In the genomic region with DNA sequence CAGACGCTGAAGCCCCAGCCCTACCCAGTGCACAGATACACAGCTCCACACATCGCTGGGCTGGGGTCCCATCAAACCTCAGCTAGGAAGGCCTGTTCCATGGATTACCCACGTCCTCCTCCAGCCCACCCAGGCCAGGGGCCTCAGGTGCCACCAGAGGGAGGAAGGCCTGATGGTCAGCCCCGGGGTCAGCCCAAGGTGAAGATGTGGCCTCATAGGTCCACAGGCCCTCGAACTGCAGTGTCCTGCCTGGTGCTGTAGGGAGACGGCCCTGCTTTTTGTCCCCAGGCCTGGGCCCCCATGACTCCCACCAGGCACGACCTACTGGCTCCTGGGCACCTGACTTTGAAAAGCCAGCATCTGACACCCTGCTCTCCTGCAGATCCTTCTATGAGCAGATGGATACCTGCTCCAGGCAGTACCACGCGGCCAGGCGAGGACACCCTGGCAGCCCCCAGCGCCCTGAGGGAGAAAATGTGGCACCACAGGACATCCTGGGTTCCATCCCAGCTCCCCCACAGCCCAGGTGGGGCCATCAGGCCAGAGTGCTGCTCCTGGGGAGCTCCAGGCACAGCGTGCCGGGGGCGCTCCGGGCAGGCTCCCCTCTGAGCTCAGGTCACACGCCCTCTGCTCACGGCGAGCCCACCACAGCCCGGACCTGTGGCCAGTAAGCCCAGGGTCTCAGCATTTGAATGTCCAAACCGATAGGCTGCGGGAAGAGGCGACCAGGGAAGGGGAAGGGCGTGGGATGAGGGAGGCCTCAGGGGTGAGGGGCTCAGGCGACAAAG, we compare ENCODE assay signal across 26 cellular contexts. TPM values are rescaled to one million over a fixed set of nuclear protein-coding genes. Genes with fewer than 3 reads are reported as not detected.
DNase-seq lines count a peak whose midpoint lies in the region; ATAC-seq and TF ChIP-seq lines count a peak whose summit lies in the region.
"Had no signal": no experiment of that assay in that cellular context is flagged by ENCODE, and none has a peak within 500 bp of the region (broad histone marks: within the 10 kb centered on the region; RNA-seq: fewer than 3 reads in every experiment).

No MANE protein-coding gene starts in this region.

- no peak overlapping the region for H3K9ac ChIP-seq in Karpas-422 (ENCODE audit: low read length)

- DNase-seq in Right ventricle myocardium inferior (ENCODE audit: missing footprints) (peak; percentile 23), cardiac septum (ENCODE audit: low spot score) (no peak), left ventricle myocardium inferior (peak; percentile 11), osteoblast (ENCODE audit: insufficient read length, low spot score, missing footprints) (peak; percentile 21), NCI-H82 (lab: John Stamatoyannopoulos, UW) (no peak), Karpas-422 (no peak)
- DNase-seq: activated CD4-positive, alpha-beta T cell treated with anti-CD3 and anti-CD28 coated beads for 1 hour; activated CD8-positive, alpha-beta T cell treated with anti-CD3 and anti-CD28 coated beads, Interleukin-2, amount 10 ng/mL, durations not matched to agents 7 days and 5 days; activated gamma-delta T cell treated with Interleukin-2 at 50 U/mL for 16 hours; activated T-cell treated with anti-CD3 and anti-CD28 coated beads for 4 hours; colonic mucosa; DMS79; GF-D8; Kasumi-1; MV-4-11; NCI-H1694; NCI-H2171; NCI-H524; stimulated activated CD4-positive, alpha-beta T cell treated with anti-CD3 and anti-CD28 coated beads, Interleukin-4, amount 100 ng/mL, for 24 hours; stimulated activated naive CD8-positive, alpha-beta T cell treated with anti-CD3 and anti-CD28 coated beads, Interleukin-15, Interleukin-2, amounts not matched to agents 100 U/mL and 50 U/mL, for 24 hours; T-helper 1 cell had no signal

- peaks cover 89% of the 10 kb centered on the region for H4K20me1 ChIP-seq in osteoblast (ENCODE audit: insufficient read depth, low read length)
- peaks cover 12% of the 10 kb centered on the region; the same call in 1 of the 2 replicates for H4K20me1 ChIP-seq in Karpas-422 (ENCODE audit: insufficient read depth, low read depth, low read length)

- H3K27ac ChIP-seq in left ventricle myocardium inferior (replicated peaks): no peak overlapping the region
- H3K27ac ChIP-seq in osteoblast (ENCODE audit: low read depth, low read length): no peak overlapping the region
- H3K27ac ChIP-seq in Karpas-422 (ENCODE audit: low read length): no peak overlapping the region
- H3K27ac ChIP-seq: colonic mucosa had no signal

- ATAC-seq in Right ventricle myocardium inferior (no peak), GM21576 (IDR thresholded peaks at IDR 0.05; ENCODE audit: unreplicated experiment) (no peak), GM19351 (IDR thresholded peaks at IDR 0.05; ENCODE audit: unreplicated experiment) (no peak)
- ATAC-seq: activated CD8-positive, alpha-beta T cell treated with anti-CD3 and anti-CD28 coated beads, Interleukin-2, amount 10 ng/mL, durations not matched to agents 7 days and 5 days; Panc1; stimulated activated naive CD8-positive, alpha-beta T cell treated with anti-CD3 and anti-CD28 coated beads, Interleukin-15, Interleukin-2, amounts not matched to agents 100 U/mL and 50 U/mL, for 24 hours had no signal

- H3K36me3 ChIP-seq in left ventricle myocardium inferior: no peaks in the 10 kb centered on the region
- H3K36me3 ChIP-seq in osteoblast (ENCODE audit: insufficient read depth, low read length): no peaks in the 10 kb centered on the region
- H3K36me3 ChIP-seq in Karpas-422 (ENCODE audit: insufficient read depth, low read length): no peaks in the 10 kb centered on the region
- H3K36me3 ChIP-seq: colonic mucosa, gastrocnemius medialis, HAP-1 had no signal

- H3K4me1 ChIP-seq in left ventricle myocardium inferior (peaks cover 76% of the 10 kb centered on the region), osteoblast (ENCODE audit: insufficient read depth, low read length) (no peaks in the 10 kb centered on the region), Karpas-422 (ENCODE audit: low read length) (no peaks in the 10 kb centered on the region)
- H3K4me1 ChIP-seq: colonic mucosa, HAP-1 had no signal

- peaks cover 91% of the 10 kb centered on the region for H3K79me2 ChIP-seq in osteoblast (ENCODE audit: insufficient read depth, low read length)
- peaks cover 2% of the 10 kb centered on the region; the same call in 1 of the 2 replicates for H3K79me2 ChIP-seq in Karpas-422 (ENCODE audit: low read length)

- no peak overlapping the region for H3K4me3 ChIP-seq in left ventricle myocardium inferior
- no peak overlapping the region for H3K4me3 ChIP-seq in osteoblast (ENCODE audit: insufficient read depth, low read length)
- H3K4me3 ChIP-seq in Karpas-422 (ENCODE audit: low read length): no peak overlapping the region
- H3K4me3 ChIP-seq: colonic mucosa, gastrocnemius medialis, HAP-1 had no signal

- no peaks in the 10 kb centered on the region for H3K9me3 ChIP-seq in left ventricle myocardium inferior (replicated peaks)
- H3K9me3 ChIP-seq in osteoblast (ENCODE audit: low read depth, low read length): no peaks in the 10 kb centered on the region
- H3K9me3 ChIP-seq in Karpas-422 (ENCODE audit: low read length): peaks cover 5% of the 10 kb centered on the region; the same call in 1 of the 2 replicates
- H3K9me3 ChIP-seq: colonic mucosa, gastrocnemius medialis had no signal

- TF ChIP-seq CTCF in left ventricle myocardium inferior (IDR thresholded peaks at IDR 0.05; ENCODE audit: borderline replicate concordance): no peak
- no peak for TF ChIP-seq CTCF in osteoblast (IDR thresholded peaks at IDR 0.05; ENCODE audit: extremely low read depth, low read depth, low read length)

- no peak overlapping the region for H2AFZ ChIP-seq in osteoblast (ENCODE audit: low read length)
- H2AFZ ChIP-seq in Karpas-422 (ENCODE audit: low read length): no peak overlapping the region

- no peak overlapping the region for H3K4me2 ChIP-seq in osteoblast (ENCODE audit: insufficient read depth, low read length)
- no peak overlapping the region for H3K4me2 ChIP-seq in Karpas-422 (ENCODE audit: low read depth, low read length, poor library complexity, severe bottlenecking)

- no peaks in the 10 kb centered on the region for H3K27me3 ChIP-seq in left ventricle myocardium inferior (ENCODE audit: low read depth)
- no peaks in the 10 kb centered on the region for H3K27me3 ChIP-seq in osteoblast (ENCODE audit: insufficient read depth, low read length)
- H3K27me3 ChIP-seq in Karpas-422 (ENCODE audit: low read length): no peaks in the 10 kb centered on the region
- H3K27me3 ChIP-seq: colonic mucosa, gastrocnemius medialis had no signal

- intact Hi-C loops in Right ventricle myocardium inferior (cut with DNase I): no loop called here
- intact Hi-C loops in cardiac septum (cut with DNase I): no loop called here
- intact Hi-C loops in left ventricle myocardium inferior (cut with micrococcal nuclease): no loop called here

- H3K9me2 ChIP-seq in Karpas-422 (replicated peaks; ENCODE audit: insufficient read depth, low read length): no peaks in the 10 kb centered on the region

RNA-seq across cellular contexts. Expression of a gene that starts 15.8 kb away (rescaled TPM):
- total RNA-seq in Right ventricle myocardium inferior (48.7 TPM), cardiac septum (48.5 TPM), left ventricle myocardium inferior (49.5 TPM), osteoblast (28.2 and 29.8 TPM in 2 replicates)
- 8.8 and 17.2 TPM in 2 replicates for total RNA-seq in Karpas-422 (2014; rRNA removed; shearing (Covaris generic); ENCODE audit: low replicate concordance)

Comparison
In these comparisons a context has a peak if more than half of its experiments do, and no peak if none do; other contexts are left out.
1. DNase-seq: peak in Right ventricle myocardium inferior (single experiment), left ventricle myocardium inferior (single experiment) and osteoblast (single experiment); none in cardiac septum (single experiment), NCI-H82 (single experiment) and Karpas-422 (single experiment).